ENCODE assay signal across 22 cellular contexts in genomic region chr11:8069771-8070170, GRCh38. TPM values are rescaled to one million over a fixed set of nuclear protein-coding genes. Genes with fewer than 3 reads are reported as not detected.
DNase-seq lines count a peak whose midpoint lies in the region; ATAC-seq and TF ChIP-seq lines count a peak whose summit lies in the region.
"Had no signal": no experiment of that assay in that cellular context is flagged by ENCODE, and none has a peak within 500 bp of the region (broad histone marks: within the 10 kb centered on the region; RNA-seq: fewer than 3 reads in every experiment).

No MANE protein-coding gene starts in this region.

- peaks cover 11 to 67% (median 56%) of the 10 kb centered on the region in 10 experiments; a peak in 19 of 20 replicates for H3K4me1 ChIP-seq in BLaER1 treated with 17β-estradiol and CSF1 and Interleukin-3, amounts not matched to agents 10 nM and 100 nM
- H3K4me1 ChIP-seq in adipocyte (ENCODE audit: control insufficient read depth, insufficient read depth, low read length) (peaks cover 46% of the 10 kb centered on the region), endodermal cell (ENCODE audit: control insufficient read depth, insufficient read depth, low read length) (peaks cover 11% of the 10 kb centered on the region), parathyroid adenoma (peaks cover 40% of the 10 kb centered on the region)

- no peaks in the 10 kb centered on the region for H3K36me3 ChIP-seq in BLaER1 treated with 17β-estradiol and CSF1 and Interleukin-3, amounts not matched to agents 10 nM and 100 nM
- H3K36me3 ChIP-seq in adipocyte (ENCODE audit: control insufficient read depth, insufficient read depth, low read length, severe bottlenecking) (no peaks in the 10 kb centered on the region), endodermal cell (ENCODE audit: control insufficient read depth, insufficient read depth, low read length) (no peaks in the 10 kb centered on the region), parathyroid adenoma (ENCODE audit: control insufficient read depth, insufficient read depth, low read length) (no peaks in the 10 kb centered on the region)
- H3K36me3 ChIP-seq: SJCRH30, upper lobe of left lung had no signal

- H3K79me2 ChIP-seq in parathyroid adenoma, result no peaks in the 10 kb centered on the region

- peaks cover 25% of the 10 kb centered on the region for H3K4me1 Mint-ChIP-seq in endodermal cell
- H3K4me1 Mint-ChIP-seq: activated T-helper 17 cell treated with anti-CD3 and anti-CD28 coated beads, Interleukin-2, amount 50 U/mL, for 72 hours had no signal

- no peak overlapping the region for H3K9ac ChIP-seq in BLaER1 treated with 17β-estradiol and CSF1 and Interleukin-3, amounts not matched to agents 10 nM and 100 nM
- H3K9ac ChIP-seq in adipocyte (ENCODE audit: low read length) (peak overlapping the region; percentile 56), endodermal cell (ENCODE audit: extremely low read depth, low read length, poor library complexity, severe bottlenecking) (no peak overlapping the region), parathyroid adenoma (no peak overlapping the region)
- H3K9ac ChIP-seq: KMS-11 had no signal

- no peaks in the 10 kb centered on the region for H3K27me3 ChIP-seq in BLaER1 treated with 17β-estradiol and CSF1 and Interleukin-3, amounts not matched to agents 10 nM and 100 nM
- H3K27me3 ChIP-seq in adipocyte (replicated peaks; ENCODE audit: control insufficient read depth, insufficient read depth, low read length) (peaks cover 11% of the 10 kb centered on the region), endodermal cell (ENCODE audit: control insufficient read depth, insufficient read depth, low read length, poor library complexity, severe bottlenecking) (no peaks in the 10 kb centered on the region), parathyroid adenoma (ENCODE audit: control insufficient read depth, insufficient read depth, low read length) (no peaks in the 10 kb centered on the region)
- H3K27me3 ChIP-seq: SJCRH30, upper lobe of left lung had no signal

- H3K4me2 ChIP-seq in BLaER1 treated with 17β-estradiol and CSF1 and Interleukin-3, amounts not matched to agents 10 nM and 100 nM, result peak overlapping the region in 6 of 11 experiments; percentile 35 to 75 (median 61); a peak in 10 of 22 replicates
- peak overlapping the region; percentile 34 for H3K4me2 ChIP-seq in parathyroid adenoma (ENCODE audit: low read length)
- H3K4me2 ChIP-seq: KMS-11 had no signal

- no peaks in the 10 kb centered on the region for H3K9me3 Mint-ChIP-seq in endodermal cell
- H3K9me3 Mint-ChIP-seq: activated T-helper 17 cell treated with anti-CD3 and anti-CD28 coated beads, Interleukin-2, amount 50 U/mL, for 72 hours had no signal

- no peak overlapping the region for H2AFZ ChIP-seq in parathyroid adenoma

- no peaks in the 10 kb centered on the region for H3K9me3 ChIP-seq in BLaER1 treated with 17β-estradiol and CSF1 and Interleukin-3, amounts not matched to agents 10 nM and 100 nM (replicated peaks in 1 of 11)
- H3K9me3 ChIP-seq in adipocyte (ENCODE audit: control insufficient read depth, low read length) (no peaks in the 10 kb centered on the region), endodermal cell (ENCODE audit: control insufficient read depth, low read length) (no peaks in the 10 kb centered on the region), parathyroid adenoma (ENCODE audit: control insufficient read depth, low read length) (no peaks in the 10 kb centered on the region)
- H3K9me3 ChIP-seq: SJCRH30, upper lobe of left lung had no signal

- TF ChIP-seq CTCF in endodermal cell (conservative IDR thresholded peaks at IDR 0.05), result no peak
- no peak for TF ChIP-seq CTCF in parathyroid adenoma (IDR thresholded peaks at IDR 0.05)

- ATAC-seq in GM19395 (IDR thresholded peaks at IDR 0.05; ENCODE audit: unreplicated experiment) (no peak), GM18909 (IDR thresholded peaks at IDR 0.05; ENCODE audit: poor library complexity, unreplicated experiment) (no peak), GM18858 (IDR thresholded peaks at IDR 0.05; ENCODE audit: unreplicated experiment) (no peak)
- ATAC-seq: activated T-helper 17 cell treated with anti-CD3 and anti-CD28 coated beads, Interleukin-2, amount 50 U/mL, for 72 hours had no signal

- WGBS in endodermal cell (ENCODE audit: insufficient coverage in 1 of 2, insufficient read length in 1 of 2), 2 experiments, result 92 to 94% methylated on average over 6 to 8 of the region's 8 CpGs

- no peaks in the 10 kb centered on the region for H4K20me1 ChIP-seq in BLaER1 treated with 17β-estradiol and CSF1 and Interleukin-3, amounts not matched to agents 10 nM and 100 nM

- H3K4me3 ChIP-seq in BLaER1 treated with 17β-estradiol and CSF1 and Interleukin-3, amounts not matched to agents 10 nM and 100 nM, result no peak overlapping the region
- H3K4me3 ChIP-seq in adipocyte (ENCODE audit: low read length) (no peak overlapping the region), endodermal cell (ENCODE audit: low read length) (no peak overlapping the region), parathyroid adenoma (ENCODE audit: low read depth, low read length) (peak overlapping the region; percentile 9)
- H3K4me3 ChIP-seq: SJCRH30, smooth muscle cell, upper lobe of left lung had no signal

- H3K36me3 Mint-ChIP-seq in endodermal cell (ENCODE audit: low read depth), result no peaks in the 10 kb centered on the region

- no peak overlapping the region for H3K4me3 Mint-ChIP-seq in endodermal cell
- H3K4me3 Mint-ChIP-seq: activated T-helper 17 cell treated with anti-CD3 and anti-CD28 coated beads, Interleukin-2, amount 50 U/mL, for 72 hours had no signal

- no peak overlapping the region for H3K27ac ChIP-seq in BLaER1 treated with 17β-estradiol and CSF1 and Interleukin-3, amounts not matched to agents 10 nM and 100 nM
- H3K27ac ChIP-seq in endodermal cell (ENCODE audit: low read depth, low read length), result no peak overlapping the region
- peak overlapping the region; percentile 95 for H3K27ac ChIP-seq in parathyroid adenoma
- H3K27ac ChIP-seq: KMS-11 had no signal

- peaks cover 9% of the 10 kb centered on the region for H3K27me3 Mint-ChIP-seq in endodermal cell (ENCODE audit: insufficient read depth)

- H3K27ac Mint-ChIP-seq in endodermal cell, result no peak overlapping the region
- H3K27ac Mint-ChIP-seq: activated T-helper 17 cell treated with anti-CD3 and anti-CD28 coated beads, Interleukin-2, amount 50 U/mL, for 72 hours had no signal

- DNase-seq in adipocyte (ENCODE audit: low read depth) (no peak), endodermal cell (peak; percentile 26), posterior cingulate gyrus (no peak)
- DNase-seq: activated CD4-positive, alpha-beta T cell treated with anti-CD3 and anti-CD28 coated beads, Interleukin-2, amount 50 U/mL, for 4 hours; activated CD8-positive, alpha-beta memory T cell treated with anti-CD3 and anti-CD28 coated beads, Interleukin-2, amount 50 U/mL, for 48 hours; activated naive CD4-positive, alpha-beta T cell treated with anti-CD3 and anti-CD28 coated beads, Interleukin-2, amount 50 U/mL, for 16 hours; central memory CD4-positive, alpha-beta T cell; NCI-H2081; NCI-H226; NCI-H748 treated with DMSO at 0.1 percent for 48 hours; stimulated activated CD4-positive, alpha-beta T cell treated with anti-CD3 and anti-CD28 coated beads, Interleukin-2, amount 100 ng/mL, for 24 hours; T-helper 1 cell had no signal

- intact Hi-C loops in posterior cingulate gyrus (cut with DNase I), result no loop called here

RNA-seq across cellular contexts. Expression of gene TUB, which starts 11.2 kb away (rescaled TPM):
- 10 to 100 TPM; 15.8 to 29.9 TPM for total RNA-seq in endodermal cell
- polyA plus RNA-seq in endodermal cell (2013, experiment 1 of 2), result 21.7 TPM
- polyA plus RNA-seq in endodermal cell (2013, experiment 2 of 2), result 20.4 TPM
